ENCODE assay signal across 8 cellular contexts in the genomic region with DNA sequence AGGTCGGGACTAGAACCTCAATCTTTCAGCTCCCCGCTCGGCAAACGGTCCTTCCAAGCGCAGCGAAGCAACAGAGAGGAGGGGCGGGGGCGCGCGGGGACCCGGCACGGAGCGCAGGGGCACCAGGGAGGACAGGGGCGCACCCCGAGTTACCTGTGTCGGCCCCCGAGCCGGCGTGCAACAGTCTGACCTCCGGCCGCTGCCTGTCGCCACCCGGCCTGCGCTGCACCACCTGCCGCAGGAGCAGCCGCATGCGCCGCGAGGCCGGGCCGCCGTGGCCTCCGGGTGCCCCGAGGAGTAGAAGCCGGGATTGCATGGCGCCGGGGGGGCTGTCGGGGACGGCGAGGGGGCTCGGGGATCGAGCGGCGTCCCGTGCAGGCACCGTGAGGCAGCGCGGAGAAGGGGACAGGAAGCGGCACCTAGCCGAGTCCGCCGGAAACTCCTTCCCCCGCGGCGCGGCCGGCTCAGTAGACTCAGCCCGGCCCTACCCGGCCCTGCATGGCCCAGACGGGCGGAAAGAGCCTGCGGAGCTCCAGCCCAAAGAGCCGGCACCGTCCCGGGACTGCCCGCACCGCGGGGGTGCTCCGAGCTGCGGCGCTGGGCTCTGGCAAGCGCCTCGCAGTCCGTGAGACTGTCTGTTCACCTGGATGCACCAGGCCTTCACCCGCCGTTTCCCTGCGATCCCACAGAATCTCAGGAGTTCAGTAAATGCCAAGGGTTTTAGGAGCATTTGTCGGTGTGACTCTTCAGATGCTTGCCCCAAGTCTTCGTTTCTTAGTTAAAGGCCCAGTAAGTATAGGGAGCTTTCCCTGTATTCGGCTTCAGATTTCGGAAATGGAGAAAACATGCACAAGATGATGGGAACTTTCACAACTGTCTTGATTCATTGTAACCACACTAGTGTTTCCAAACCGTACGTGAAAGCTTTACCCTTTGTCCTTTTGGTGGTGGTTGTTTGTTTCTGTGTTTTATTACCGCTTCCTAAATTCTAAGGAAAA. TPM values are rescaled to one million over a fixed set of nuclear protein-coding genes. Genes with fewer than 3 reads are reported as not detected.
DNase-seq lines count a peak whose midpoint lies in the region; ATAC-seq and TF ChIP-seq lines count a peak whose summit lies in the region.

A gene (minus strand): TSS at position 410 of the 998 bp plus-strand sequence. CDS start 94 bp downstream, at position 316.

- no peaks in the 10 kb centered on the region for H3K27me3 ChIP-seq in NT2/D1 (ENCODE audit: insufficient read depth, insufficient read length)

- H3K9ac ChIP-seq in NT2/D1 (ENCODE audit: insufficient read length, low read depth): peak within 1 kb of the TSS; percentile 93

- no peaks in the 10 kb centered on the region for H3K36me3 ChIP-seq in NT2/D1 (ENCODE audit: insufficient read depth, insufficient read length, low read length)
- H3K36me3 ChIP-seq in mesodermal cell (ENCODE audit: control insufficient read depth, insufficient read depth, low read length): no peaks in the 10 kb centered on the region

- no peak for TF ChIP-seq CTCF in endothelial cell (IDR thresholded peaks at IDR 0.05; ENCODE audit: unreplicated experiment)

- 3 to 4% methylated on average over 55 to 62 of the region's 84 CpGs for WGBS in mesodermal cell (ENCODE audit: insufficient coverage in 2 of 2), 2 experiments

- H3K27ac Mint-ChIP-seq in endothelial cell (ENCODE audit: unreplicated experiment): peak within 1 kb of the TSS; percentile 82

- ATAC-seq in GM19351 (IDR thresholded peaks at IDR 0.05; ENCODE audit: unreplicated experiment) (peak; percentile 95), HG03520 (IDR thresholded peaks at IDR 0.05; ENCODE audit: unreplicated experiment) (peak; percentile 76)

- peaks cover 14% of the 10 kb centered on the region for H3K4me1 Mint-ChIP-seq in endothelial cell (ENCODE audit: unreplicated experiment)

- peak within 1 kb of the TSS; percentile 93 for H3K4me3 Mint-ChIP-seq in endothelial cell (ENCODE audit: unreplicated experiment)

- H3K27me3 Mint-ChIP-seq in endothelial cell (ENCODE audit: unreplicated experiment): peaks cover 3% of the 10 kb centered on the region

- DNase-seq in CD1c-positive myeloid dendritic cell (ENCODE audit: extremely low spot score): peak; percentile 81
- peak; percentile 39 for DNase-seq in NT2/D1 (ENCODE audit: low read depth, low spot score)
- peak; percentile 46 for DNase-seq in activated CD8-positive, alpha-beta memory T cell treated with anti-CD3 and anti-CD28 coated beads, Interleukin-2, amount 50 U/mL, for 1 hour (ENCODE audit: extremely low read depth)
- peak; percentile 70 for DNase-seq in endothelial cell (ENCODE audit: low spot score)
- peak; percentile 67 to 71 for DNase-seq in stimulated activated CD8-positive, alpha-beta memory T cell treated with anti-CD3 and anti-CD28 coated beads, Interleukin-15, amount 100 ng/mL, for 4 hours (ENCODE audit: low read depth in 2 of 2)

- H3K9me3 ChIP-seq in NT2/D1 (ENCODE audit: insufficient read depth, low read length) (no peaks in the 10 kb centered on the region), mesodermal cell (ENCODE audit: control insufficient read depth, low read length) (no peaks in the 10 kb centered on the region)

- H3K9me3 Mint-ChIP-seq in endothelial cell (ENCODE audit: unreplicated experiment): no peaks in the 10 kb centered on the region

- H3K36me3 Mint-ChIP-seq in endothelial cell (ENCODE audit: low read depth, unreplicated experiment): no peaks in the 10 kb centered on the region

- peak within 1 kb of the TSS; percentile 3 for H3K27ac ChIP-seq in mesodermal cell (ENCODE audit: low read depth, low read length, severe bottlenecking)

- H3K4me3 ChIP-seq in NT2/D1 (ENCODE audit: insufficient read length, low read depth) (peak within 1 kb of the TSS; percentile 82), mesodermal cell (ENCODE audit: extremely low read depth, insufficient read depth, low read length, poor library complexity, severe bottlenecking) (peak within 1 kb of the TSS; percentile 71)

- H3K4me1 ChIP-seq in NT2/D1 (ENCODE audit: insufficient read depth, insufficient read length) (no peaks in the 10 kb centered on the region), mesodermal cell (ENCODE audit: control insufficient read depth, insufficient read depth, low read length, poor library complexity, severe bottlenecking) (no peaks in the 10 kb centered on the region)

RNA-seq across cellular contexts. Expression of the gene that starts here (rescaled TPM):
- total RNA-seq in endothelial cell (ENCODE audit: unreplicated experiment): 8.2 TPM
- 9.3 TPM for polyA plus RNA-seq in mesodermal cell (2013, experiment 1 of 2)
- polyA plus RNA-seq in mesodermal cell (2013, experiment 2 of 2): 11.3 TPM

Comparison
In these comparisons a context has a peak if more than half of its experiments do, and no peak if none do; other contexts are left out.
1. Peak in every context shown above with its lines: DNase-seq, ATAC-seq, H3K4me3 ChIP-seq and H3K27ac ChIP-seq.